ENCODE assay signal across 8 cellular contexts in the genomic region with DNA sequence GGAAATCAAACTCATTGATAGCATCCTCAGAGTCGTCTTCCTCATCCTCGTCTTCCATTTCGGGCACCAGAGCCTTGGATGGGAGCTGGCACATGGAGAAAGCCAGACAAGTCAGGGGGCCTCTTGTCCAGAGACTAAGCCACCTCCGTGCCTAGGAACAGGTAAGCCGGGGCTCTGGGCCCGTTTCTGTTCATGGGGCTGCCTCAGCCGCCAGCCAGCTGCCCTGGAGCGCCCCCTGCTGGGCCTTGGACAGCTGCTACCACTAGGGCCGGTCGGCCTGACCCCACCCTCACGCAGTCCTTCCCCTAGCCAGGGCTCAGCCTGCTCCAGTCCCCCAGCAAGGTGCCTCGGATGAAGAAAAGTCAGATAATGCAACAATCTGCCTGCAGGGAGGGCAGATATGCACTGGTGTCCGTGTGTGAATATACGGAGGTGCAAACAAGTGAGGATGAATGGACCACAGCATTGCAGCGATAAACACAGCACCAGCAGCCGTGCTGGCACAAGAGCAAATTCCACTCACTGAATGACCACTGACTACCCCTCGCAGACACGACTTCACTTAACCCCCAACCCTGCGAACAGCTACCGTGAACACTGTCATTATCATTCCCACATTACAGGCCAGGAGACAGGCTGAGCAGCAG. TPM values are rescaled to one million over a fixed set of nuclear protein-coding genes. Genes with fewer than 3 reads are reported as not detected.
DNase-seq lines count a peak whose midpoint lies in the region; ATAC-seq and TF ChIP-seq lines count a peak whose summit lies in the region.

No MANE protein-coding gene starts in this region.

- no peaks in the 10 kb centered on the region for H3K9me2 ChIP-seq in HCT116 (ENCODE audit: insufficient read depth)

- H3K9me3 ChIP-seq in HCT116 (ENCODE audit: control insufficient read depth in 1 of 2, insufficient read depth in 1 of 2, low read depth in 1 of 2, low read length in 2 of 2) (no peaks in the 10 kb centered on the region), heart left ventricle (no peaks in the 10 kb centered on the region), gastrocnemius medialis (no peaks in the 10 kb centered on the region)

- H3K27ac ChIP-seq in HCT116 (ENCODE audit: low read depth, low read length), result no peak overlapping the region
- peak overlapping the region; percentile 39 to 87 (median 71) for H3K27ac ChIP-seq in heart left ventricle
- H3K27ac ChIP-seq in gastrocnemius medialis, result peak overlapping the region in 3 of 4 donors; percentile 60 to 63 (median 61)

- in situ Hi-C loops in gastrocnemius medialis (cut with MboI; ENCODE audit: low sequenced_read_pairs in 4 of 4), result no loop called here

- RAD21 ChIA-PET in HCT116 (lab: Charles Lee; ENCODE audit: low non-redundant PET in 1 of 2, low total read pairs in 2 of 2, uncharacterized antibody in 2 of 2, unreplicated experiment in 2 of 2), result no interaction called here

- H3K4me1 ChIP-seq in HCT116 (ENCODE audit: control insufficient read depth in 1 of 2, insufficient read depth in 2 of 2, low read length in 2 of 2) (peaks cover 0 to 16% of the 10 kb centered on the region in 2 experiments; a peak in 2 of 4 replicates), heart left ventricle (peaks cover 0 to 65% (median 21%) of the 10 kb centered on the region in 12 donors), gastrocnemius medialis (peaks cover 6 to 7% of the 10 kb centered on the region in 2 donors)

- peak; percentile 22 to 39 for DNase-seq in AML-193 (lab: John Stamatoyannopoulos, UW)
- no peak for DNase-seq in HCT116 (ENCODE audit: low read depth, low spot score)
- peak; percentile 75 to 89 (median 81) for DNase-seq in heart left ventricle
- no peak for DNase-seq in gastrocnemius medialis
- DNase-seq in NCI-H524 treated with DMSO at 0.1 percent for 48 hours (lab: John Stamatoyannopoulos, UW), result no peak
- no peak for DNase-seq in NCI-H1105 treated with DMSO at 0.1 percent for 48 hours (lab: John Stamatoyannopoulos, UW)

- H3K27me3 ChIP-seq in HCT116 (ENCODE audit: insufficient read depth, low read length), result no peaks in the 10 kb centered on the region
- H3K27me3 ChIP-seq in heart left ventricle, result no peaks in the 10 kb centered on the region
- no peaks in the 10 kb centered on the region for H3K27me3 ChIP-seq in gastrocnemius medialis

- H3K4me1 Mint-ChIP-seq in activated naive CD8-positive, alpha-beta T cell (ENCODE audit: low read depth), result peaks cover 10% of the 10 kb centered on the region

- peaks cover 6% of the 10 kb centered on the region; the same call in 1 of the 2 replicates for H4K20me1 ChIP-seq in HCT116 (ENCODE audit: insufficient read depth)

- no peak overlapping the region for H3K4me3 ChIP-seq in HCT116 (replicated peaks in 1 of 2; ENCODE audit: low read depth in 1 of 2, low read length in 2 of 2)
- peak overlapping the region in 2 of 12 donors; percentile 24 to 28 for H3K4me3 ChIP-seq in heart left ventricle
- H3K4me3 ChIP-seq in gastrocnemius medialis, result no peak overlapping the region

- H2AFZ ChIP-seq in HCT116 (ENCODE audit: low read depth, low read length, poor library complexity, severe bottlenecking), result no peak overlapping the region

- no peak overlapping the region for H3K4me3 Mint-ChIP-seq in activated naive CD8-positive, alpha-beta T cell

- peak; percentile 77 for TF ChIP-seq RAD21 in HCT116 (IDR thresholded peaks at IDR 0.05; ENCODE audit: low read depth)

- peak; percentile 90 for ATAC-seq in HCT116
- peak; percentile 85 for ATAC-seq in SK-N-SH treated with all-trans-retinoic acid at 6 μM for 48 hours
- peak; percentile 65 to 83 (median 68) for ATAC-seq in heart left ventricle
- peak; percentile 54 to 72 for ATAC-seq in gastrocnemius medialis

- WGBS in heart left ventricle, 4 donors, result 32 to 48% (median 38%) methylated on average over 9 to 20 of the region's 20 CpGs

- no TSS peak for BruUV-seq in HCT116 (replicated peaks; lab: Mats Ljungman, UMichigan)

- H3K79me2 ChIP-seq in HCT116 (ENCODE audit: insufficient read depth, low read length), result peaks cover 72% of the 10 kb centered on the region

- H3K36me3 Mint-ChIP-seq in activated naive CD8-positive, alpha-beta T cell, result no peaks in the 10 kb centered on the region

- CTCF ChIA-PET in HCT116 (lab: Charles Lee), result interaction anchor here (0.7 to 1.7 kb wide), 7 partner anchors 11 to 114 kb away, joined by 3 to 6 read pairs (median 4); partner anchors contain the start of gene PRKD2

- TF ChIP-seq CTCF in HCT116 (IDR thresholded peaks at IDR 0.05 in 2 of 3, conservative IDR thresholded peaks at IDR 0.05 in 1 of 3; ENCODE audit: borderline replicate concordance in 1 of 3, insufficient read depth in 1 of 3, low read depth in 2 of 3, low read length in 2 of 3) (peak; percentile 67 to 94 (median 92)), heart left ventricle (IDR thresholded peaks at IDR 0.05) (peak; percentile 89 to 99 (median 94)), gastrocnemius medialis (IDR thresholded peaks at IDR 0.05 in 4 of 5, conservative IDR thresholded peaks at IDR 0.05 in 1 of 5) (peak; percentile 83 to 95 (median 88))

- no peak overlapping the region for H3K9ac ChIP-seq in HCT116 (ENCODE audit: low read length)

- H3K4me2 ChIP-seq in HCT116 (ENCODE audit: low read length), result no peak overlapping the region

- TF ChIP-seq POLR2A in HCT116 (IDR thresholded peaks at IDR 0.05; ENCODE audit: borderline replicate concordance, extremely low read depth, insufficient read depth, insufficient read length) (no peak), heart left ventricle (IDR thresholded peaks at IDR 0.05) (no peak), gastrocnemius medialis (IDR thresholded peaks at IDR 0.05) (no peak)

- H3K27ac Mint-ChIP-seq in activated naive CD8-positive, alpha-beta T cell, result peak overlapping the region; percentile 41

- POLR2A ChIA-PET in HCT116 (lab: Charles Lee), result interaction anchor here (1.3 kb wide), 1 partner anchor 60 kb away, joined by 3 read pairs; the partner anchor contains the start of gene SLC1A5

- intact Hi-C loops in HCT116 (cut with micrococcal nuclease), result loop anchor here (10.0 kb wide), 1 partner anchor 114 kb away; no protein-coding TSS in a partner anchor
- intact Hi-C loops in heart left ventricle (cut with DNase I), result loop anchor here in 5 of 10 donors (1.0 to 2.0 kb wide), 4 partner anchors 14 to 25 kb away; no protein-coding TSS in a partner anchor
- intact Hi-C loops in gastrocnemius medialis (cut with DNase I; ENCODE audit: low total_unique reads), result loop anchor here (1.0 kb wide), 1 partner anchor 25 kb away; no protein-coding TSS in a partner anchor

- H3K9me3 Mint-ChIP-seq in activated naive CD8-positive, alpha-beta T cell (ENCODE audit: low read depth), result no peaks in the 10 kb centered on the region

- H3K27me3 Mint-ChIP-seq in activated naive CD8-positive, alpha-beta T cell, result no peaks in the 10 kb centered on the region

- H3K36me3 ChIP-seq in HCT116 (ENCODE audit: control insufficient read depth in 1 of 2, insufficient read depth in 2 of 2, low read length in 2 of 2), result peaks cover 52 to 61% of the 10 kb centered on the region in 2 experiments
- H3K36me3 ChIP-seq in heart left ventricle, result peaks cover 0 to 98% (median 93%) of the 10 kb centered on the region in 9 donors
- peaks cover 0 to 83% of the 10 kb centered on the region in 2 donors for H3K36me3 ChIP-seq in gastrocnemius medialis

TF ChIP-seq in SK-N-SH treated with all-trans-retinoic acid at 6 μM for 48 hours, 23 proteins besides CTCF, POLR2A, EP300 and RAD21 (continues in another document):
- no peak for TF ChIP-seq ISL1 (CRISPR knock-in tag; IDR thresholded peaks at IDR 0.05)
- TF ChIP-seq ESRRG (CRISPR knock-in tag; IDR thresholded peaks at IDR 0.05), result no peak
- TF ChIP-seq OSR1 (CRISPR knock-in tag; IDR thresholded peaks at IDR 0.05), result no peak
- no peak for TF ChIP-seq ZNF565 (CRISPR knock-in tag; conservative IDR thresholded peaks at IDR 0.05; ENCODE audit: low read depth)
- no peak for TF ChIP-seq PATZ1 (CRISPR knock-in tag; IDR thresholded peaks at IDR 0.05; ENCODE audit: borderline replicate concordance)

RNA-seq across cellular contexts. Expression of gene PRKD2, which starts 11.9 kb away (rescaled TPM):
- total RNA-seq in HCT116 (2021; ENCODE audit: unreplicated experiment) (73.5 TPM), heart left ventricle (10 to 100 TPM in 7 of 9 donors, 1 to 10 TPM in 2; 8.4 to 32.8 (median 13.2) TPM), gastrocnemius medialis (1 to 10 TPM; 4.2 to 7.2 (median 6.1) TPM)
- polyA plus RNA-seq in HCT116 (2012), result 62.1 and 81.0 TPM in 2 replicates
- polyA plus RNA-seq in heart left ventricle, result 10 to 100 TPM; 10.6 to 12.1 TPM

RNA-seq across cellular contexts. Expression of gene FKRP, which starts 17.0 kb away (rescaled TPM):
- 19.4 TPM for total RNA-seq in HCT116 (2021; ENCODE audit: unreplicated experiment)
- polyA plus RNA-seq in HCT116 (2012), result 9.0 and 13.3 TPM in 2 replicates
- 10 to 100 TPM; 13.9 to 25.1 (median 19.8) TPM for total RNA-seq in heart left ventricle
- polyA plus RNA-seq in heart left ventricle, result 10 to 100 TPM; 14.4 to 20.7 TPM
- total RNA-seq in gastrocnemius medialis, result 10 to 100 TPM; 16.5 to 23.0 (median 18.9) TPM

RNA-seq across cellular contexts. Expression of gene STRN4, which starts 17.4 kb away (rescaled TPM):
- total RNA-seq in HCT116 (2021; ENCODE audit: unreplicated experiment) (107 TPM), heart left ventricle (10 to 100 TPM; 41.0 to 93.6 (median 53.7) TPM), gastrocnemius medialis (10 to 100 TPM; 45.5 to 75.7 (median 57.9) TPM)
- polyA plus RNA-seq in HCT116 (2012), result 95.1 and 137 TPM in 2 replicates
- 10 to 100 TPM; 42.2 to 89.6 TPM for polyA plus RNA-seq in heart left ventricle

RNA-seq across cellular contexts. Expression of gene SLC1A5, which starts 59.6 kb away (rescaled TPM):
- total RNA-seq in HCT116 (2021; ENCODE audit: unreplicated experiment), result 284 TPM
- polyA plus RNA-seq in HCT116 (2012), result 346 and 361 TPM in 2 replicates
- total RNA-seq in heart left ventricle, result 10 to 100 TPM in 4 of 9 donors, 1 to 10 TPM in 5; 3.7 to 22.4 (median 8.9) TPM
- 10 to 100 TPM in 1 of 2 donors, 1 to 10 TPM in 1; 3.8 to 21.5 TPM for polyA plus RNA-seq in heart left ventricle
- total RNA-seq in gastrocnemius medialis, result 10 to 100 TPM in 3 of 4 donors, 1 to 10 TPM in 1; 7.6 to 18.5 (median 10.7) TPM

Comparison
In these comparisons a context has a peak if more than half of its experiments do, and no peak if none do; other contexts are left out.
1. DNase-seq: peak in AML-193 (2 of 2) and heart left ventricle (5 of 5); none in HCT116 (single experiment), gastrocnemius medialis (0 of 2), NCI-H524 treated with DMSO at 0.1 percent for 48 hours (single experiment) and NCI-H1105 treated with DMSO at 0.1 percent for 48 hours (single experiment).
2. Peak in every context shown above with its lines, with median percentiles within 50 percentile points of each other: ATAC-seq and CTCF ChIP-seq.